9 cellular contexts compared by ENCODE assay signal in the genomic region with DNA sequence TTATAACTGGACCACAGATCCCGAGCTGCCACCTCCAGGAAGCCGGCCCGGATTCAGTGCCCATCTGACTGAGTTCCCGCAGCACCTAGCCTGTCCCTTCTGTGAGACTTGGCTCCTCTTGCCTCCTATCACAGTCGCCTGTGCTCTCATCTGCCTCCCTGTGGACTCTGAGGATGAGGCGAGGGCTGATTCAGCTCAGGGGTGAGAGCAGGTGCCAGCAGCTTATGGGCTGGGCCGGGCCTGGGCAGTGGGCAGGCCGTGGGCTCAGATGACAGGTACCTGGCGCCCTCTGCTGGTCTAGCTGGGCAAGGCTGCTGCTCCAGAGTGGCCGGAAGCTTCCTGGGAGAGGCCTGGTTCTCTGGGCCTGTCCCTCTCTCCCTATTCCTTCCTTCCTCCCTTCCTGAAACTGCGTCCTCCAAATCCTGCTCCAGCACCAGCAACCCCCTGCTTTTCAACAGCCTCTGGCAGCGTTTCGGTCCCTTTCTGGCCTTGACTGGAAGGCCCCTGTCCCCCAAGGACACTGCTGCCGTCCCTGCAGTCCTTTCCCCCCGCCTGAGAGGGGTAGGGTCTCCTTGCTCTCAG. TPM values are rescaled to one million over a fixed set of nuclear protein-coding genes. Genes with fewer than 3 reads are reported as not detected.
DNase-seq lines count a peak whose midpoint lies in the region; ATAC-seq, FAIRE-seq and TF ChIP-seq lines count a peak whose summit lies in the region.
"Had no signal": no experiment of that assay in that cellular context is flagged by ENCODE, and none has a peak within 500 bp of the region (broad histone marks: within the 10 kb centered on the region; RNA-seq: fewer than 3 reads in every experiment).

No MANE protein-coding gene starts in this region.

- peaks cover 9% of the 10 kb centered on the region for H3K4me1 Mint-ChIP-seq in astrocyte (ENCODE audit: low read depth, unreplicated experiment)

- H3K4me2 ChIP-seq in astrocyte (ENCODE audit: low read length), result no peak overlapping the region

- no peaks in the 10 kb centered on the region for H3K79me2 ChIP-seq in astrocyte (ENCODE audit: insufficient read depth, low read length)

- DNase-seq in ELF-1 (ENCODE audit: low read depth, low spot score), result peak; percentile 98
- DNase-seq in NCI-H146 treated with DMSO at 0.1 percent for 48 hours (lab: John Stamatoyannopoulos, UW; ENCODE audit: unreplicated experiment), result peak; percentile 86
- DNase-seq in T-helper 1 cell, result peak; percentile 25 to 53 (median 45)
- peak; percentile 72 for DNase-seq in astrocyte (ENCODE audit: low read depth)
- peak; percentile 96 for DNase-seq in hepatic stellate cell (ENCODE audit: low spot score)
- DNase-seq in sigmoid colon, result peak; percentile 83

- H2AFZ ChIP-seq in astrocyte (ENCODE audit: low read depth, low read length), result peak overlapping the region; percentile 92

- peak; percentile 96 for TF ChIP-seq CTCF in astrocyte (IDR thresholded peaks at IDR 0.05; ENCODE audit: insufficient read depth, low read depth, low read length)
- TF ChIP-seq CTCF in sigmoid colon (IDR thresholded peaks at IDR 0.05), result peak in 3 of 4 experiments; percentile 43 to 70 (median 59)

- H3K27ac Mint-ChIP-seq in astrocyte (ENCODE audit: unreplicated experiment), result peak overlapping the region; percentile 3

- ATAC-seq in HG02588 (IDR thresholded peaks at IDR 0.05; ENCODE audit: unreplicated experiment), result peak; percentile 55
- ATAC-seq in GM18873 (IDR thresholded peaks at IDR 0.05; ENCODE audit: low FRiP score, unreplicated experiment), result no peak

- H3K4me1 ChIP-seq in astrocyte (ENCODE audit: insufficient read depth, low read length) (no peaks in the 10 kb centered on the region), sigmoid colon (no peaks in the 10 kb centered on the region)

- H3K27ac ChIP-seq in astrocyte (ENCODE audit: low read depth, low read length), result no peak overlapping the region
- H3K27ac ChIP-seq in sigmoid colon, result no peak overlapping the region

- H3K36me3 ChIP-seq in astrocyte (ENCODE audit: insufficient read depth, low read length) (no peaks in the 10 kb centered on the region), sigmoid colon (no peaks in the 10 kb centered on the region)

- no peak for TF ChIP-seq EP300 in sigmoid colon (IDR thresholded peaks at IDR 0.05)

- no peaks in the 10 kb centered on the region for H4K20me1 ChIP-seq in astrocyte (ENCODE audit: insufficient read depth, low read length)

- H3K4me3 ChIP-seq in astrocyte (ENCODE audit: insufficient read depth, low read depth, low read length) (no peak overlapping the region), sigmoid colon (no peak overlapping the region)

- intact Hi-C loops in sigmoid colon (cut with DNase I), result loop anchor here (2.0 kb wide), 1 partner anchor 71 kb away; no protein-coding TSS in a partner anchor

- FAIRE-seq in astrocyte (lab: Jason Lieb, UNC), result peak; percentile 39

- no peak overlapping the region for H3K9ac ChIP-seq in astrocyte (ENCODE audit: low read length)

- no peaks in the 10 kb centered on the region for H3K36me3 Mint-ChIP-seq in astrocyte (ENCODE audit: low read depth, unreplicated experiment)

- H3K27me3 ChIP-seq in astrocyte (ENCODE audit: insufficient read depth, low read length), result peaks cover 9% of the 10 kb centered on the region
- no peaks in the 10 kb centered on the region for H3K27me3 ChIP-seq in sigmoid colon

- H3K9me3 ChIP-seq in astrocyte (ENCODE audit: insufficient read depth, low read depth, low read length) (no peaks in the 10 kb centered on the region), sigmoid colon (peaks cover 0 to 2% (median 0%) of the 10 kb centered on the region in 4 donors)

- 35 to 49% methylated on average over 15 of the region's 15 CpGs for WGBS in sigmoid colon, 2 donors

- H3K9me3 Mint-ChIP-seq in astrocyte (ENCODE audit: unreplicated experiment), result peaks cover 2% of the 10 kb centered on the region

- peaks cover 15% of the 10 kb centered on the region for H3K27me3 Mint-ChIP-seq in astrocyte (ENCODE audit: low read depth, unreplicated experiment)

- TF ChIP-seq POLR2A in sigmoid colon (IDR thresholded peaks at IDR 0.05), result no peak

- no peak overlapping the region for H3K4me3 Mint-ChIP-seq in astrocyte (ENCODE audit: unreplicated experiment)

RNA-seq across cellular contexts. Expression of a gene that starts 17.3 kb away (rescaled TPM):
- total RNA-seq in astrocyte, result 0.53 and 1.4 TPM in 2 replicates
- total RNA-seq in sigmoid colon, result under 1 TPM in 1 of 4 donors, not detected in 3; 0.28 TPM
- polyA plus RNA-seq in sigmoid colon, result 10 to 100 TPM in 1 of 3 donors, 1 to 10 TPM in 2; 1.2 to 41.9 (median 5.5) TPM
- total RNA-seq: mononuclear cell had no signal

RNA-seq across cellular contexts. Expression of a gene that starts 23.3 kb away (rescaled TPM):
- total RNA-seq in astrocyte (not detected in 2 replicates), sigmoid colon (not detected)
- polyA plus RNA-seq in sigmoid colon, result not detected
- total RNA-seq: mononuclear cell had no signal

RNA-seq across cellular contexts. Expression of a gene that starts 41.6 kb away (rescaled TPM):
- total RNA-seq in astrocyte, result not detected in 2 replicates
- total RNA-seq in sigmoid colon, result under 1 TPM in 2 of 4 donors, not detected in 2; 0.41 to 0.83 TPM
- 10 to 100 TPM; 12.6 to 15.3 (median 14.9) TPM for polyA plus RNA-seq in sigmoid colon
- total RNA-seq: mononuclear cell had no signal

Comparison
In these comparisons a context has a peak if more than half of its experiments do, and no peak if none do; other contexts are left out.
1. DNase-seq: peak in every context shown above with its lines; median percentile 98 in ELF-1; 96 in hepatic stellate cell; 86 in NCI-H146 treated with DMSO at 0.1 percent for 48 hours; 83 in sigmoid colon; 72 in astrocyte; 45 in T-helper 1 cell.